Comparison of ENCODE assay signal across 8 cellular contexts in the genomic region with DNA sequence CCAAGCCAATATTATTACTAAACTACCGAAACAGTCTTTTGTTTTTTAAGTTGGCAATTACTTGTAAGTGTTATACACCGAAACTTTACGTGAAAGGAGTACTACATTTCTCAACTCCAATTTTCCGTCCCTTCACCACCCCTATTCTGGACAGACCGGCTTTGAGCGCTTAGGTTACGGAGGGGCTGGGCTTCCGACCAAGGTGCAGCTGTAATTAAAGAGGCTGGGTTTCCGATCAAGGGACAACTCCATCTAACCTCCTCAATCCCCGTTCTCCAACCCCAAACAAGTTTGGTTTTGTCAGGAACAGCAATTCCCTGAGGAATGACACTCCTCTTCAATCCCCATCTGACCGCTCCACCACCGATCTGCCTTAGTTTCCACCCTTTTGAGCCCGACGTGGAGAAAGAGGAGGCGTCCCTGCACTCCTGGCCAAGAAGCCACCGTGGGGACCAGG. TPM values are rescaled to one million over a fixed set of nuclear protein-coding genes. Genes with fewer than 3 reads are reported as not detected.
DNase-seq lines count a peak whose midpoint lies in the region; ATAC-seq, FAIRE-seq and TF ChIP-seq lines count a peak whose summit lies in the region.

No MANE protein-coding gene starts in this region.

- peak overlapping the region; percentile 99 for H3K4me3 ChIP-seq in CD8-positive, alpha-beta memory T cell (ENCODE audit: low read length)
- peak overlapping the region; percentile 83 to 94 (median 86) for H3K4me3 ChIP-seq in endothelial cell of umbilical vein (replicated peaks in 1 of 3; ENCODE audit: insufficient read depth in 1 of 3, low read depth in 1 of 3, low read length in 3 of 3)

- POLR2A ChIA-PET in CD8-positive, alpha-beta memory T cell (lab: Charles Lee) = interaction anchor here (0.6 to 1.1 kb wide), 2 partner anchors 71 to 684 kb away, joined by 3 to 5 read pairs; partner anchors contain the start of gene ISCA1
- POLR2A ChIA-PET in endothelial cell of umbilical vein (lab: Charles Lee) = no interaction called here
- POLR2A ChIA-PET in naive thymus-derived CD8-positive, alpha-beta T cell (lab: Charles Lee) = interaction anchor here (0.8 to 1.3 kb wide), 2 partner anchors 13 to 71 kb away, joined by 3 to 6 read pairs; partner anchors contain the start of gene ISCA1

- CTCF ChIA-PET in CD8-positive, alpha-beta memory T cell (lab: Charles Lee) = no interaction called here
- CTCF ChIA-PET in endothelial cell of umbilical vein (lab: Charles Lee) = no interaction called here

- peaks cover 45 to 59% (median 53%) of the 10 kb centered on the region in 3 donors for H3K4me1 Mint-ChIP-seq in CD8-positive, alpha-beta memory T cell
- H3K4me1 Mint-ChIP-seq in naive thymus-derived CD8-positive, alpha-beta T cell = peaks cover 16 to 56% (median 46%) of the 10 kb centered on the region in 4 donors

- H3K79me2 ChIP-seq in endothelial cell of umbilical vein (ENCODE audit: control insufficient read depth, insufficient read depth, low read length) = peaks cover 40% of the 10 kb centered on the region

- peak overlapping the region; percentile 91 to 99 (median 96) for H3K27ac Mint-ChIP-seq in CD8-positive, alpha-beta memory T cell
- H3K27ac Mint-ChIP-seq in naive thymus-derived CD8-positive, alpha-beta T cell = peak overlapping the region; percentile 67 to 97 (median 94)

- H3K9me3 ChIP-seq in CD8-positive, alpha-beta memory T cell (ENCODE audit: low read length) = no peaks in the 10 kb centered on the region
- H3K9me3 ChIP-seq in endothelial cell of umbilical vein (replicated peaks; ENCODE audit: control insufficient read depth, insufficient read depth, low read length) = no peaks in the 10 kb centered on the region

- dilution Hi-C loops in endothelial cell of umbilical vein (cut with MboI; ENCODE audit: extremely low pct_ligation_motif_present, low sequenced_read_pairs) = no loop called here

- FAIRE-seq in endothelial cell of umbilical vein (lab: Jason Lieb, UNC) = no peak

- ATAC-seq in HG03196 (IDR thresholded peaks at IDR 0.05; ENCODE audit: unreplicated experiment) (peak; percentile 14), HG03432 (IDR thresholded peaks at IDR 0.05; ENCODE audit: unreplicated experiment) (no peak)
- ATAC-seq in naive thymus-derived CD8-positive, alpha-beta T cell = peak in 1 of 2 donors; percentile 26

- peak in 1 of 5 donors; percentile 21 for DNase-seq in CD8-positive, alpha-beta memory T cell
- DNase-seq in T-helper 9 cell (peak; percentile 4), endothelial cell of umbilical vein (ENCODE audit: low read depth, low spot score) (peak; percentile 56), ureter (ENCODE audit: low spot score) (peak; percentile 65), NCI-H187 treated with DMSO at 0.1 percent for 48 hours (lab: John Stamatoyannopoulos, UW) (no peak)
- DNase-seq in naive thymus-derived CD8-positive, alpha-beta T cell = peak in 2 of 10 donors; percentile 20 to 26

- H3K36me3 ChIP-seq in CD8-positive, alpha-beta memory T cell (ENCODE audit: insufficient read depth, low read length) = no peaks in the 10 kb centered on the region
- H3K36me3 ChIP-seq in endothelial cell of umbilical vein (ENCODE audit: control insufficient read depth in 2 of 2, extremely low read depth in 1 of 2, insufficient read depth in 2 of 2, low read length in 2 of 2) = no peaks in the 10 kb centered on the region

- no peaks in the 10 kb centered on the region for H4K20me1 ChIP-seq in endothelial cell of umbilical vein (replicated peaks; ENCODE audit: control insufficient read depth, extremely low read depth, insufficient read depth, low read length)

- peak overlapping the region; percentile 96 for H3K9ac ChIP-seq in endothelial cell of umbilical vein (replicated peaks; ENCODE audit: extremely low read depth, insufficient read depth, low read length)

- H2AFZ ChIP-seq in endothelial cell of umbilical vein (ENCODE audit: low read depth, low read length) = peak overlapping the region; percentile 83

- H3K9me1 ChIP-seq in endothelial cell of umbilical vein (replicated peaks; ENCODE audit: control insufficient read depth, extremely low read depth, insufficient read depth, low read length) = no peaks in the 10 kb centered on the region

- H3K27me3 ChIP-seq in CD8-positive, alpha-beta memory T cell (ENCODE audit: insufficient read depth, low read length, poor library complexity, severe bottlenecking) = no peaks in the 10 kb centered on the region
- H3K27me3 ChIP-seq in endothelial cell of umbilical vein (ENCODE audit: control insufficient read depth in 2 of 2, insufficient read depth in 2 of 2, low read length in 2 of 2) = no peaks in the 10 kb centered on the region

- peaks cover 30% of the 10 kb centered on the region for H3K4me1 ChIP-seq in CD8-positive, alpha-beta memory T cell (ENCODE audit: insufficient read depth, low read length)
- H3K4me1 ChIP-seq in endothelial cell of umbilical vein (ENCODE audit: control insufficient read depth, extremely low read depth, insufficient read depth, low read length) = peaks cover 22% of the 10 kb centered on the region

- BruUV-seq in endothelial cell of umbilical vein (replicated peaks; lab: Mats Ljungman, UMichigan) = no TSS peak

- H3K4me3 Mint-ChIP-seq in CD8-positive, alpha-beta memory T cell = peak overlapping the region; percentile 95 to 99 (median 98)
- H3K4me3 Mint-ChIP-seq in naive thymus-derived CD8-positive, alpha-beta T cell = peak overlapping the region; percentile 94 to 99 (median 96)

- no peak for TF ChIP-seq CTCF in endothelial cell of umbilical vein (IDR thresholded peaks at IDR 0.05; ENCODE audit: extremely low read depth in 1 of 2, insufficient read depth in 1 of 2, low read depth in 1 of 2, low read length in 2 of 2)

- no peaks in the 10 kb centered on the region for H3K9me3 Mint-ChIP-seq in CD8-positive, alpha-beta memory T cell
- peaks cover 0 to 1% (median 0%) of the 10 kb centered on the region in 9 donors for H3K9me3 Mint-ChIP-seq in naive thymus-derived CD8-positive, alpha-beta T cell

- intact Hi-C loops in endothelial cell of umbilical vein (cut with micrococcal nuclease) = loop anchor here (1.0 to 10.0 kb wide), 6 partner anchors 71 to 611 kb away; partner anchors contain the start of genes AGTPBP1, GAS1, GOLM1 and ISCA1

- TF ChIP-seq POLR2A in endothelial cell of umbilical vein (IDR thresholded peaks at IDR 0.05; ENCODE audit: low read depth, low read length) = no peak

- peaks cover 0 to 1% of the 10 kb centered on the region in 2 donors for H3K27me3 Mint-ChIP-seq in CD8-positive, alpha-beta memory T cell
- H3K27me3 Mint-ChIP-seq in naive thymus-derived CD8-positive, alpha-beta T cell = no peaks in the 10 kb centered on the region

- H3K4me2 ChIP-seq in endothelial cell of umbilical vein (ENCODE audit: insufficient read depth, low read length) = peak overlapping the region; percentile 94

- H3K27ac ChIP-seq in CD8-positive, alpha-beta memory T cell (ENCODE audit: low read depth, low read length) = peak overlapping the region; percentile 78
- H3K27ac ChIP-seq in endothelial cell of umbilical vein (ENCODE audit: insufficient read depth, low read depth, low read length) = peak overlapping the region; percentile 84

- H3K36me3 Mint-ChIP-seq in CD8-positive, alpha-beta memory T cell = peaks cover 7 to 36% (median 16%) of the 10 kb centered on the region in 3 donors
- peaks cover 0 to 25% (median 12%) of the 10 kb centered on the region in 3 donors for H3K36me3 Mint-ChIP-seq in naive thymus-derived CD8-positive, alpha-beta T cell

TF ChIP-seq in endothelial cell of umbilical vein, 7 proteins besides CTCF, POLR2A, EP300 and RAD21:
- no peak for TF ChIP-seq GATA2 (IDR thresholded peaks at IDR 0.05; ENCODE audit: insufficient read depth, insufficient read length, low read depth, low read length)
- TF ChIP-seq MAX (IDR thresholded peaks at IDR 0.05; ENCODE audit: insufficient read depth, insufficient read length) = no peak
- no peak for TF ChIP-seq EZH2 (IDR thresholded peaks at IDR 0.05; ENCODE audit: borderline replicate concordance, low read depth, low read length, severe bottlenecking)
- TF ChIP-seq POLR2AphosphoS5 (IDR thresholded peaks at IDR 0.05; ENCODE audit: insufficient read depth, low read depth, low read length) = no peak

RNA-seq across cellular contexts. Expression of gene TUT7, which starts 0.6 kb away (rescaled TPM):
- 10 to 100 TPM; 34.2 to 36.0 TPM for total RNA-seq in CD8-positive, alpha-beta memory T cell
- polyA plus RNA-seq in CD8-positive, alpha-beta memory T cell = 26.1 TPM
- 16.7 and 19.0 TPM in 2 replicates for total RNA-seq in endothelial cell of umbilical vein
- polyA plus RNA-seq in endothelial cell of umbilical vein = 2.8 and 5.1 TPM in 2 replicates
- polyA plus RNA-seq in endothelial cell of umbilical vein (2011; cell fraction: cytosol; rRNA removed) = 8.2 and 8.6 TPM in 2 replicates
- polyA plus RNA-seq in endothelial cell of umbilical vein (2011; cell fraction: nucleus; rRNA removed) = 28.3 and 36.8 TPM in 2 replicates
- polyA plus RNA-seq in endothelial cell of umbilical vein (2012) = 19.5 and 22.4 TPM in 2 replicates
- polyA minus RNA-seq in endothelial cell of umbilical vein = 10.0 and 12.1 TPM in 2 replicates
- 11.7 TPM for polyA minus RNA-seq in endothelial cell of umbilical vein (2011; cell fraction: cytosol; rRNA and poly(A)+ RNA removed)
- polyA minus RNA-seq in endothelial cell of umbilical vein (2011; cell fraction: nucleus; rRNA and poly(A)+ RNA removed) = 47.5 and 68.9 TPM in 2 replicates
- total RNA-seq in naive thymus-derived CD8-positive, alpha-beta T cell = 10 to 100 TPM; 48.8 to 50.5 TPM
- 10 to 100 TPM in 2 of 3 donors, 1 to 10 TPM in 1; 9.6 to 16.9 (median 14.3) TPM for polyA plus RNA-seq in naive thymus-derived CD8-positive, alpha-beta T cell
- 38.6 TPM for total RNA-seq in ureter
